Comparison of ENCODE assay signal across 7 cellular contexts in the genomic region with DNA sequence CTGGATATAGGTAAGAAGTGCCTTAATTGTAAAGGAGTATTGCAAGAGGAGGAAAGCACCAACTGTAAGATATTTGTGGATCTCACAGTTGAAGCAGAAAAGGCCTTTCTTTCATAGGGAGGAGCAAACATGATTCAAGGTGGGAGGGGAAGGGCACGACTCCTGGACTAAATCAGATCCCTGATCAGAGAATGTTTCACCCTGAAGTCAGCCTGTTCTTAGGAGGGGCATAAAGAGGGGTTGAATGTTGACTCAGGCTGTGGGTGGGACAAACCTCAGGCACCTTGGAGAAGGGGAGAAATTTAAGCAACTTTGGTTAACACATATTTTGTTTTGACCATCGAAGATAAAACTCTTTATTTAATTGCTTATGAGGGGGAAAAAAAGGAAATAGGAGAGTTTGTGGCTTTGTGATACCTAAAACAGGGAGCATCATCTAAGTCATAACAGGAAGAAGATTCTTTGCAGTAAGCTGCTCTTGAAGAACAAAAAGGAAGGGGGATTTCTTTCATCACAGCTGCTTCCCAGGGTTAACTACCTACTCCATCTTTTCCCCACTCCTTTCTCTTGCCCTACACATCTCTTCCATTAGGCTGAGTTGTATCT.
A peak's percentile ranks its signal among the peaks of the same experiment; 100 is the strongest.
DNase-seq lines count a peak whose midpoint lies in the region; ATAC-seq, FAIRE-seq and TF ChIP-seq lines count a peak whose summit lies in the region.

No MANE protein-coding gene starts in this region.

- H3K4me3 Mint-ChIP-seq in nephron, result peak overlapping the region; percentile 100

- no peak overlapping the region for H2BK120ac ChIP-seq in IMR-90 (ENCODE audit: low read depth, low read length)

- no peak overlapping the region for H2BK5ac ChIP-seq in IMR-90 (ENCODE audit: low read depth, low read length, poor library complexity, severe bottlenecking)

- H2BK20ac ChIP-seq in IMR-90 (ENCODE audit: low read depth, low read length), result no peak overlapping the region

- ATAC-seq in IMR-90 (ENCODE audit: low read depth) (no peak), K562 (no peak), pancreas (no peak)

- H3K27ac Mint-ChIP-seq in nephron, result peak overlapping the region; percentile 38 to 99 (median 97)

- dilution Hi-C loops in IMR-90 (cut with HindIII; ENCODE audit: low sequenced_read_pairs, unreplicated experiment), result no loop called here

- H3K4me3 ChIP-seq in IMR-90 (ENCODE audit: insufficient read depth, low read depth, low read length), result no peak overlapping the region
- H3K4me3 ChIP-seq in K562, result no peak overlapping the region
- no peak overlapping the region for H3K4me3 ChIP-seq in pancreas

- H3K27me3 ChIP-seq in IMR-90 (ENCODE audit: control insufficient read depth, insufficient read depth, low read length) (no peaks in the 10 kb centered on the region), K562 (ENCODE audit: control insufficient read depth in 2 of 2, insufficient read depth in 2 of 2, low read length in 2 of 2) (no peaks in the 10 kb centered on the region), pancreas (no peaks in the 10 kb centered on the region)

- peaks cover 60% of the 10 kb centered on the region for H3K36me3 Mint-ChIP-seq in nephron (ENCODE audit: low read depth)

- 0 out of 2 replicates have a peak overlapping the region, but pooled peaks have one; percentile 20 for H3K23ac ChIP-seq in IMR-90 (ENCODE audit: low read depth, low read length)

- CTCF ChIA-PET in IMR-90 (lab: Yijun Ruan, JAX) (interaction anchor here (0.6 to 1.2 kb wide), 4 partner anchors 8 to 438 kb away, joined by 3 to 10 read pairs (median 4); a partner anchor contains a TSS), K562 (lab: Yijun Ruan, JAX; ENCODE audit: low intra/inter-chr PET ratio) (no interaction called here)

- no peak overlapping the region for H2BK15ac ChIP-seq in IMR-90 (ENCODE audit: low read depth, low read length)

- no peak overlapping the region for H4K91ac ChIP-seq in IMR-90 (ENCODE audit: insufficient read depth, low read depth, low read length)

- no CpG with 5 or more reads among the region's 2 CpGs for WGBS in IMR-90 (ENCODE audit: extremely low coverage in 2 of 2, insufficient read length in 1 of 2), 2 experiments
- 52% methylated on average over 2 of the region's 2 CpGs for WGBS in K562 (ENCODE audit: insufficient coverage, low coverage, missing lambda C conversion rate)
- 74 to 75% methylated on average over 2 of the region's 2 CpGs for WGBS in pancreas, 2 donors

- H3K36me3 ChIP-seq in IMR-90 (ENCODE audit: control insufficient read depth, insufficient read depth, low read length), result peaks cover 10% of the 10 kb centered on the region
- peaks cover 20% of the 10 kb centered on the region for H3K36me3 ChIP-seq in K562 (ENCODE audit: control insufficient read depth, insufficient read depth, low read length)
- no peaks in the 10 kb centered on the region for H3K36me3 ChIP-seq in pancreas

- H3K4me1 ChIP-seq in IMR-90 (ENCODE audit: control insufficient read depth, insufficient read depth, low read length) (peaks cover 6% of the 10 kb centered on the region), K562 (replicated peaks in 1 of 2; ENCODE audit: control insufficient read depth in 2 of 2, insufficient read depth in 2 of 2, low read length in 2 of 2) (peaks cover 11 to 13% of the 10 kb centered on the region in 2 experiments), pancreas (peaks cover 3 to 9% (median 8%) of the 10 kb centered on the region in 3 donors)

- H3K27me3 Mint-ChIP-seq in nephron (ENCODE audit: low read depth), result no peaks in the 10 kb centered on the region

- POLR2A ChIA-PET in IMR-90 (lab: Charles Lee; ENCODE audit: unreplicated experiment), result no interaction called here
- POLR2A ChIA-PET in K562 (lab: Yijun Ruan, JAX), result interaction anchor here (0.6 to 1.3 kb wide), 3 partner anchors 10 to 258 kb away, joined by 3 to 4 read pairs (median 3); no protein-coding TSS in a partner anchor

- peaks cover 27% of the 10 kb centered on the region for H3K79me2 ChIP-seq in K562 (ENCODE audit: control insufficient read depth, insufficient read depth, low read length)

- H3K18ac ChIP-seq in IMR-90 (ENCODE audit: low read depth, low read length), result no peak overlapping the region

- no peak overlapping the region for H2AK9ac ChIP-seq in IMR-90 (replicated peaks; ENCODE audit: low read depth, low read length, poor library complexity)

- BruUV-seq in IMR-90 (replicated peaks; lab: Mats Ljungman, UMichigan) (no TSS peak), K562 (replicated peaks; lab: Mats Ljungman, UMichigan) (no TSS peak)

- peaks cover 14 to 32% of the 10 kb centered on the region in 2 experiments for H3K79me1 ChIP-seq in IMR-90 (ENCODE audit: low read depth in 1 of 2, low read length in 2 of 2)

- H4K20me1 ChIP-seq in IMR-90 (ENCODE audit: insufficient read depth, low read length) (no peaks in the 10 kb centered on the region), K562 (replicated peaks; ENCODE audit: control insufficient read depth, insufficient read depth, low read length) (no peaks in the 10 kb centered on the region)

- H3K4me1 Mint-ChIP-seq in nephron, result peaks cover 16% of the 10 kb centered on the region

- in situ Hi-C loops in IMR-90 (cut with MboI; ENCODE audit: low sequenced_read_pairs) (loop anchor here (25.0 kb wide), 2 partner anchors 203 to 728 kb away; a partner anchor contains a TSS), K562 (cut with MboI) (no loop called here)

- H3K4me2 ChIP-seq in IMR-90 (ENCODE audit: low read depth, low read length) (no peak overlapping the region; the same call in 1 of the 2 replicates), K562 (ENCODE audit: insufficient read depth, low read length) (peak overlapping the region; percentile 95; the same call in 1 of the 2 replicates)

- H3K56ac ChIP-seq in IMR-90 (ENCODE audit: extremely low read depth, insufficient read depth, low read length), result no peak overlapping the region

- TF ChIP-seq CTCF in IMR-90 (conservative IDR thresholded peaks at IDR 0.05; ENCODE audit: low read depth, low read length), result no peak
- TF ChIP-seq CTCF in K562 (IDR thresholded peaks at IDR 0.05 in 2 of 3, conservative IDR thresholded peaks at IDR 0.05 in 1 of 3; ENCODE audit: insufficient read depth in 2 of 3, low read depth in 1 of 3, low read length in 3 of 3), result no peak
- no peak for TF ChIP-seq CTCF in nephron (IDR thresholded peaks at IDR 0.05; ENCODE audit: unreplicated experiment in 3 of 3)
- TF ChIP-seq CTCF in pancreas (IDR thresholded peaks at IDR 0.05), result no peak

- TF ChIP-seq RAD21 in IMR-90 (IDR thresholded peaks at IDR 0.05; ENCODE audit: low read length), result no peak
- no peak for TF ChIP-seq RAD21 in K562 (CRISPR knock-in tag; conservative IDR thresholded peaks at IDR 0.05 in 1 of 2, IDR thresholded peaks at IDR 0.05 in 1 of 2)

- H3K4ac ChIP-seq in IMR-90 (ENCODE audit: low read depth, low read length), result no peak overlapping the region

- DNase-seq in GM03348 (ENCODE audit: low spot score) (peak; percentile 6), IMR-90 (no peak), K562 (ENCODE audit: extremely low read depth in 1 of 4, low spot score in 3 of 4) (peak in 1 of 4 experiments; percentile 7), NCI-H1694 (lab: John Stamatoyannopoulos, UW) (no peak), AG08396 (ENCODE audit: low spot score) (no peak), pancreas (no peak)

- H4K8ac ChIP-seq in IMR-90 (ENCODE audit: low read depth in 2 of 2, low read length in 2 of 2), result no peak overlapping the region

- H2AK5ac ChIP-seq in IMR-90 (ENCODE audit: low read depth, low read length), result no peak overlapping the region

- no peak overlapping the region for H3K14ac ChIP-seq in IMR-90 (replicated peaks; ENCODE audit: low read depth, low read length)

- H3K9ac ChIP-seq in IMR-90 (ENCODE audit: low read depth, low read length) (no peak overlapping the region), K562 (ENCODE audit: insufficient read depth in 1 of 2, low read depth in 2 of 2, low read length in 2 of 2) (0 out of 4 replicates have a peak overlapping the region, but pooled peaks of 1 of the 2 experiments have one; percentile 98)

- intact Hi-C loops in IMR-90 (cut with micrococcal nuclease) (no loop called here), K562 (cut with micrococcal nuclease) (loop anchor here (5.0 kb wide), 1 partner anchor 152 kb away; no protein-coding TSS in a partner anchor), pancreas (cut with DNase I) (no loop called here)

- H3K9me1 ChIP-seq in IMR-90 (ENCODE audit: insufficient read depth, low read length) (no peaks in the 10 kb centered on the region; the same call in 1 of the 2 replicates), K562 (ENCODE audit: control insufficient read depth, insufficient read depth, low read length) (no peaks in the 10 kb centered on the region)

- TF ChIP-seq EP300 in K562 (IDR thresholded peaks at IDR 0.05; ENCODE audit: low read length), result no peak

- no peak overlapping the region for H4K5ac ChIP-seq in IMR-90 (ENCODE audit: low read depth, low read length)

- H3K9me3 ChIP-seq in IMR-90 (ENCODE audit: control insufficient read depth, insufficient read depth, low read length) (no peaks in the 10 kb centered on the region; the same call in 1 of the 2 replicates), K562 (replicated peaks; ENCODE audit: control insufficient read depth, insufficient read depth, low read depth, low read length) (no peaks in the 10 kb centered on the region), pancreas (no peaks in the 10 kb centered on the region)

- TF ChIP-seq POLR2A in IMR-90 (IDR thresholded peaks at IDR 0.05; ENCODE audit: low read depth, low read length) (no peak; the same call in 1 of the 2 replicates), K562 (conservative IDR thresholded peaks at IDR 0.05) (no peak)

- H3K27ac ChIP-seq in IMR-90 (ENCODE audit: insufficient read depth, low read length) (no peak overlapping the region), K562 (ENCODE audit: extremely low read depth, low read depth, low read length) (no peak overlapping the region), pancreas (no peak overlapping the region)

- no peak overlapping the region for H2AFZ ChIP-seq in IMR-90 (replicated peaks; ENCODE audit: low read length, poor library complexity)
- H2AFZ ChIP-seq in K562 (ENCODE audit: low read depth, low read length), result no peak overlapping the region

- no peak for FAIRE-seq in K562 (lab: Jason Lieb, UNC)
- FAIRE-seq in pancreas (lab: Jason Lieb, UNC), result no peak

- H3K9me3 Mint-ChIP-seq in nephron, result peaks cover 6% of the 10 kb centered on the region

TF ChIP-seq in K562, 482 proteins besides CTCF, POLR2A, EP300 and RAD21 (continues in another document):
- TF ChIP-seq HNRNPUL1 (IDR thresholded peaks at IDR 0.05; ENCODE audit: low read length) (no peak), NCOR1 (IDR thresholded peaks at IDR 0.05) (no peak)
